ENCODE assay signal across 1 cellular context in the genomic region with DNA sequence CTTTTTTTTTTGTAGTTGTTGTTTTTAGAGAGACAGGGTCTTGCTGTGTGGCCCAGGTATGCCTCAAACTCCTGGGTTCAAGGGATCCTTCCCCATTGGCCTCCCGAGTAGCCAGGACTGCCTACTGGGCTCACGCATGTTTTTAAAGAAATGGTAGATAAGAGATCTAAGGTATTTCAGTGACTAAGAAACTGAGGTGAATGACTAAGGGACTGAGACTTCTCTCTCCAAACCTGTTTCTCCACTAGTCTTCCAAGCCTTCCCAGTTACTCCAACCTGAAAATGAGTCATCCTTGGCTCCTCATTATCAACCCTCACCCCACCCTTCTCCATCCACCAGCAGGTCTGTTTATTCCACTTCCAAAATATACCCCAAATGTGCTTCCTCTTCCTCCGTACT. TPM values are rescaled to one million over a fixed set of nuclear protein-coding genes. Genes with fewer than 3 reads are reported as not detected.
"Had no signal": no experiment of that assay in that cellular context is flagged by ENCODE, and none has a peak within 500 bp of the region (broad histone marks: within the 10 kb centered on the region; RNA-seq: fewer than 3 reads in every experiment).

No MANE protein-coding gene starts in this region.

RNA-seq across cellular contexts. Expression of a gene that starts 4.6 kb away (rescaled TPM):
- total RNA-seq: activated CD8-positive, alpha-beta T cell treated with anti-CD3 and anti-CD28 coated beads, Interleukin-2, amount 10 ng/mL, durations not matched to agents 7 days and 5 days had no signal
